In genomic region chr2:46382331-46383112, GRCh38 we compare ENCODE assay signal across 18 cellular contexts.
DNase-seq lines count a peak whose midpoint lies in the region; ATAC-seq and TF ChIP-seq lines count a peak whose summit lies in the region.
"Had no signal": no experiment of that assay in that cellular context is flagged by ENCODE, and none has a peak within 500 bp of the region (broad histone marks: within the 10 kb centered on the region; RNA-seq: fewer than 3 reads in every experiment).

No MANE protein-coding gene starts in this region.

- H3K27ac Mint-ChIP-seq in osteocyte (ENCODE audit: unreplicated experiment) = no peak overlapping the region
- no peak overlapping the region for H3K27ac Mint-ChIP-seq in activated T-helper 1 cell treated with anti-CD3 and anti-CD28 coated beads, Interleukin-12 subunit alpha, Interleukin-12 subunit beta, Interleukin-2, Interleukin-4 antibody, amounts not matched to agents 30 ng/mL and 10 ng/mL and 1 ng/mL, durations not matched to agents 14 hours and 24 hours and 36 hours

- WGBS in right cardiac atrium = 85% methylated on average over 14 of the region's 14 CpGs

- no peaks in the 10 kb centered on the region for H3K9me3 Mint-ChIP-seq in osteocyte (ENCODE audit: unreplicated experiment)
- H3K9me3 Mint-ChIP-seq in activated T-helper 1 cell treated with anti-CD3 and anti-CD28 coated beads, Interleukin-12 subunit alpha, Interleukin-12 subunit beta, Interleukin-2, Interleukin-4 antibody, amounts not matched to agents 30 ng/mL and 10 ng/mL and 1 ng/mL, durations not matched to agents 14 hours and 24 hours and 36 hours = no peaks in the 10 kb centered on the region
- H3K9me3 Mint-ChIP-seq: CD14-positive monocyte had no signal

- no peak for ATAC-seq in right cardiac atrium
- no peak for ATAC-seq in esophagus mucosa
- ATAC-seq in HG02884 (IDR thresholded peaks at IDR 0.05; ENCODE audit: unreplicated experiment) = no peak

- H3K4me3 ChIP-seq in left ventricle myocardium inferior (no peak overlapping the region), right cardiac atrium (ENCODE audit: low read length) (no peak overlapping the region)
- H3K4me3 ChIP-seq: PC-9 had no signal

- H3K4me3 Mint-ChIP-seq in osteocyte (ENCODE audit: unreplicated experiment) = no peak overlapping the region
- H3K4me3 Mint-ChIP-seq in activated T-helper 1 cell treated with anti-CD3 and anti-CD28 coated beads, Interleukin-12 subunit alpha, Interleukin-12 subunit beta, Interleukin-2, Interleukin-4 antibody, amounts not matched to agents 30 ng/mL and 10 ng/mL and 1 ng/mL, durations not matched to agents 14 hours and 24 hours and 36 hours = no peak overlapping the region
- H3K4me3 Mint-ChIP-seq: CD14-positive monocyte had no signal

- no peak for TF ChIP-seq CTCF in left ventricle myocardium inferior (IDR thresholded peaks at IDR 0.05; ENCODE audit: borderline replicate concordance)
- no peak for TF ChIP-seq CTCF in osteocyte (IDR thresholded peaks at IDR 0.05)

- H3K9me3 ChIP-seq in left ventricle myocardium inferior (replicated peaks) (no peaks in the 10 kb centered on the region), right cardiac atrium (ENCODE audit: control insufficient read depth, low read length) (no peaks in the 10 kb centered on the region)

- H3K36me3 ChIP-seq in left ventricle myocardium inferior = peaks cover 100% of the 10 kb centered on the region

- no peaks in the 10 kb centered on the region for H3K4me1 Mint-ChIP-seq in osteocyte (ENCODE audit: unreplicated experiment)
- H3K4me1 Mint-ChIP-seq in activated T-helper 1 cell treated with anti-CD3 and anti-CD28 coated beads, Interleukin-12 subunit alpha, Interleukin-12 subunit beta, Interleukin-2, Interleukin-4 antibody, amounts not matched to agents 30 ng/mL and 10 ng/mL and 1 ng/mL, durations not matched to agents 14 hours and 24 hours and 36 hours (ENCODE audit: low read depth) = no peaks in the 10 kb centered on the region

- no peaks in the 10 kb centered on the region for H3K27me3 ChIP-seq in left ventricle myocardium inferior (ENCODE audit: low read depth)
- no peaks in the 10 kb centered on the region for H3K27me3 ChIP-seq in right cardiac atrium (ENCODE audit: control insufficient read depth, insufficient read depth)

- intact Hi-C loops in left ventricle myocardium inferior (cut with micrococcal nuclease) = no loop called here
- intact Hi-C loops in right cardiac atrium (cut with DNase I) = loop anchor here in 1 of 4 donors (10.0 kb wide), 1 partner anchor 388 kb away; no protein-coding TSS in a partner anchor
- intact Hi-C loops in activated T-helper 1 cell treated with anti-CD3 and anti-CD28 coated beads, Interleukin-12 subunit alpha, Interleukin-12 subunit beta, Interleukin-2, Interleukin-4 antibody, amounts not matched to agents 30 ng/mL and 10 ng/mL and 1 ng/mL, durations not matched to agents 14 hours and 24 hours and 36 hours (cut with micrococcal nuclease) = no loop called here

- peaks cover 2% of the 10 kb centered on the region for H3K36me3 Mint-ChIP-seq in osteocyte (ENCODE audit: unreplicated experiment)
- peaks cover 1% of the 10 kb centered on the region for H3K36me3 Mint-ChIP-seq in activated T-helper 1 cell treated with anti-CD3 and anti-CD28 coated beads, Interleukin-12 subunit alpha, Interleukin-12 subunit beta, Interleukin-2, Interleukin-4 antibody, amounts not matched to agents 30 ng/mL and 10 ng/mL and 1 ng/mL, durations not matched to agents 14 hours and 24 hours and 36 hours (ENCODE audit: low read depth)

- peak overlapping the region; percentile 15 for H3K27ac ChIP-seq in left ventricle myocardium inferior (replicated peaks)
- H3K27ac ChIP-seq in right cardiac atrium (ENCODE audit: low read length) = no peak overlapping the region
- H3K27ac ChIP-seq: KMS-11 had no signal

- peaks cover 59% of the 10 kb centered on the region for H3K4me1 ChIP-seq in left ventricle myocardium inferior
- H3K4me1 ChIP-seq in right cardiac atrium (ENCODE audit: control insufficient read depth, insufficient read depth, low read length) = peaks cover 5% of the 10 kb centered on the region

- H3K27me3 Mint-ChIP-seq in osteocyte (ENCODE audit: unreplicated experiment) = no peaks in the 10 kb centered on the region
- peaks cover 4% of the 10 kb centered on the region for H3K27me3 Mint-ChIP-seq in activated T-helper 1 cell treated with anti-CD3 and anti-CD28 coated beads, Interleukin-12 subunit alpha, Interleukin-12 subunit beta, Interleukin-2, Interleukin-4 antibody, amounts not matched to agents 30 ng/mL and 10 ng/mL and 1 ng/mL, durations not matched to agents 14 hours and 24 hours and 36 hours (ENCODE audit: insufficient read depth)

- DNase-seq in left ventricle myocardium inferior (no peak), right cardiac atrium (no peak), ecto neural progenitor cell (ENCODE audit: low spot score) (peak; percentile 31), osteocyte (ENCODE audit: extremely low spot score, unreplicated experiment) (peak; percentile 72)
- no peak for DNase-seq in activated T-helper 1 cell treated with anti-CD3 and anti-CD28 coated beads, Interleukin-12 subunit alpha, Interleukin-12 subunit beta, Interleukin-2, Interleukin-4 antibody, amounts not matched to agents 30 ng/mL and 10 ng/mL and 1 ng/mL, durations not matched to agents 14 hours and 24 hours and 36 hours (ENCODE audit: low spot score)
- DNase-seq: AML-193, DMS 273 treated with DMSO at 0.1 percent for 48 hours, GDM1, HCEC 1CT, NCI-H1436, NCI-H2029, NCI-H2171 treated with DMSO at 0.1 percent for 48 hours, NCI-H82, PC-9 had no signal

Comparison
In these comparisons a context has a peak if more than half of its experiments do, and no peak if none do; other contexts are left out.
1. DNase-seq: peak in ecto neural progenitor cell (single experiment) and osteocyte (single experiment); none in left ventricle myocardium inferior (single experiment), right cardiac atrium (0 of 3) and activated T-helper 1 cell treated with anti-CD3 and anti-CD28 coated beads, Interleukin-12 subunit alpha, Interleukin-12 subunit beta, Interleukin-2, Interleukin-4 antibody, amounts not matched to agents 30 ng/mL and 10 ng/mL and 1 ng/mL, durations not matched to agents 14 hours and 24 hours and 36 hours (single experiment).